Comparison of ENCODE assay signal across 16 cellular contexts in the genomic region with DNA sequence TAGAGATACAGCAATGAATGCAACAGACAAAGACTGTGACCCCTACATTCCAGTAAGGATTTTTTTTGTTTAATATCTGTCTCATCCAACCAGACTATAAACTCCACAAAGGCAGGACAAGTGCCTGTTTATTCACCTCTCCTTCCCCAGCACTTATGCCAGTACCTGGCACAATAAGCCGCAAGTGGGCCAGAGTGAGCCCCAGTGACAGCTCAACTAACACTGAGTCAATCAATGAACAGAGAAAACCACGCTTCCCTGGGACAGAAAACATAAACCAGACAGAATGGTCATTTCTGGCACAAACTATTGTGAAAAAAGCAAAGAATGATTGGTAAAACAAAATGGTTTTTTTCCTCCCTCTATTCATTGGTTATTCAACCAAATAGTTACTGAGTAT.
"Had no signal": no experiment of that assay in that cellular context is flagged by ENCODE, and none has a peak within 500 bp of the region (broad histone marks: within the 10 kb centered on the region; RNA-seq: fewer than 3 reads in every experiment).

No MANE protein-coding gene starts in this region.

- DNase-seq: activated CD4-positive, CD25-positive, alpha-beta regulatory T cell treated with anti-CD3 and anti-CD28 coated beads, Interleukin-2, amount 50 U/mL, for 72 hours; activated CD8-positive, alpha-beta memory T cell treated with anti-CD3 and anti-CD28 coated beads, Interleukin-2, amount 10 ng/mL, durations not matched to agents 7 days and 5 days; activated effector memory CD4-positive, alpha-beta T cell treated with Interleukin-2 at 50 U/mL for 16 hours; activated naive CD4-positive, alpha-beta T cell; NCI-H1048; NCI-H187 treated with DMSO at 0.1 percent for 48 hours; NCI-H2081 treated with DMSO at 0.1 percent for 48 hours; Peyer's patch; T-helper 9 cell had no signal

- H3K4me3 Mint-ChIP-seq: activated CD8-positive, alpha-beta memory T cell treated with anti-CD3 and anti-CD28 coated beads, Interleukin-2, amount 10 ng/mL, durations not matched to agents 7 days and 5 days; brain; T-helper 1 cell treated with Interleukin-12 subunit alpha and Interleukin-12 subunit beta and Interleukin-4 antibody, amounts not matched to agents 30 μg/mL and 1 μg/mL, for 36 hours; WTC11 had no signal

- H3K4me3 ChIP-seq: ascending aorta, cardiac muscle cell, Peyer's patch, SJSA1 had no signal

- H3K4me1 Mint-ChIP-seq: brain, WTC11 had no signal

- H3K27me3 ChIP-seq: ascending aorta, cardiac muscle cell, Peyer's patch, SJSA1 had no signal

- H3K27ac Mint-ChIP-seq: activated CD8-positive, alpha-beta memory T cell treated with anti-CD3 and anti-CD28 coated beads, Interleukin-2, amount 10 ng/mL, durations not matched to agents 7 days and 5 days; T-helper 1 cell treated with Interleukin-12 subunit alpha and Interleukin-12 subunit beta and Interleukin-4 antibody, amounts not matched to agents 30 μg/mL and 1 μg/mL, for 36 hours had no signal

- H3K9me3 Mint-ChIP-seq: brain; T-helper 1 cell treated with Interleukin-12 subunit alpha and Interleukin-12 subunit beta and Interleukin-4 antibody, amounts not matched to agents 30 μg/mL and 1 μg/mL, for 36 hours had no signal

- H3K9me3 ChIP-seq: ascending aorta, Peyer's patch, SJSA1 had no signal

- H3K4me1 ChIP-seq: ascending aorta, Peyer's patch had no signal

- H3K27me3 Mint-ChIP-seq: activated CD8-positive, alpha-beta memory T cell treated with anti-CD3 and anti-CD28 coated beads, Interleukin-2, amount 10 ng/mL, durations not matched to agents 7 days and 5 days; brain had no signal

- H3K27ac ChIP-seq: ascending aorta, Peyer's patch, RWPE1, SJSA1 had no signal
